8 cellular contexts compared by ENCODE assay signal in the genomic region with DNA sequence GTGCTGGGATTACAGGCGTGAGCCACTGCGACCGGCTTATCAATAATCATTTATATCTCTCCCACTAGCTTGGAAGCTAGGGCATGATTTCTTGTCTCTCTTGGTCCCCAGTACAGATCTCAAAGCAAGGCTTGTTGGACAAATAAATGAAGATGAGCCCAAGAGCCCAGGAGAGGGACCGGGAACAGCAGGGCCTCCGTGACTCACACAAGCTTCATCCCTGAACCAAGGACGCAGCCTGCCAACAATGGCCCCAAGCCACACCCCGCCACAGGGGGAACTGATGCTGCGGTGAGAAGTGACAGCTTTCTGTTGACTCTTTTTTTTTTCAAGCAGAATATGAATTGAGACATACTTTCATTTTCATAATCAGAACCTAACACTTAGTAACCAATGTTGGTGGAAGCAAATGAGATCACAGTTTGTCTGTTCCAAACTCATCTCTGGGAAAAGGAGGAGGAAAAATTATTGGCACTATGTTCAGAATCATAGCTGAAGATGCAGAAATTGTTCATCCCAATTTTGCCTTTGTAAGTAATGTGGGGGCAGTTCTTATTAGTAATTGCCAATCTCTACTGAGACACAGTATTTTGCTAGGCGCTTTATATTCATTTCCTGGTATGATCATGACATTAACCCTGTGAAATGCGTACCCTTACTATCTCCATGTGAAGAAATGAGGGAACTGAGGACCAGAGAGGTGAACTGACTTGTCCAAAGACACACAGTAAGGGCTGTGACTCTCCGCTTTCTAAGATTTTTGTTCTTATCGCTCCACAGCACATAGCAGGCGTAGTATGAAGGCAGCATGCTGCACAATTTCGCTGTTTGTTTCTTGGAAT. TPM values are rescaled to one million over a fixed set of nuclear protein-coding genes. Genes with fewer than 3 reads are reported as not detected.
DNase-seq lines count a peak whose midpoint lies in the region; ATAC-seq and TF ChIP-seq lines count a peak whose summit lies in the region.

No MANE protein-coding gene starts in this region.

- TSS peak; percentile 74 for BruUV-seq in mammary epithelial cell (replicated peaks; lab: Mats Ljungman, UMichigan)

- CTCF ChIA-PET in WTC11 (lab: Charles Lee) (interaction anchor here (0.7 to 2.2 kb wide), 6 partner anchors 8 to 129 kb away, joined by 3 to 6 read pairs (median 6); no protein-coding TSS in a partner anchor), mammary epithelial cell (lab: Charles Lee; ENCODE audit: low non-redundant PET) (interaction anchor here (0.6 kb wide), 1 partner anchor 153 kb away, joined by 5 read pairs; no protein-coding TSS in a partner anchor), HEK293T (lab: Yijun Ruan, JAX) (interaction anchor here (0.7 to 3.3 kb wide), 2 partner anchors 61 to 63 kb away, joined by 3 to 14 read pairs; no protein-coding TSS in a partner anchor)

- H3K9me3 Mint-ChIP-seq in WTC11: no peaks in the 10 kb centered on the region

- dilution Hi-C loops in mammary epithelial cell (cut with HindIII; ENCODE audit: low sequenced_read_pairs): loop anchor here (5.0 kb wide), 1 partner anchor 40 kb away; no protein-coding TSS in a partner anchor

- POLR2A ChIA-PET in WTC11 (lab: Charles Lee): interaction anchor here (0.7 kb wide), 1 partner anchor 760 kb away, joined by 7 read pairs; no protein-coding TSS in a partner anchor
- POLR2A ChIA-PET in HEK293T (lab: Yijun Ruan, JAX): interaction anchor here (0.6 to 1.1 kb wide), 4 partner anchors 10 to 17 kb away, joined by 3 read pairs; no protein-coding TSS in a partner anchor

- intact Hi-C loops in mammary epithelial cell (cut with micrococcal nuclease): loop anchor here (1.0 kb wide), 1 partner anchor 24 kb away; no protein-coding TSS in a partner anchor

- peak overlapping the region; percentile 94 for H3K9ac ChIP-seq in mammary epithelial cell (ENCODE audit: insufficient read depth, low read length)

- H3K27ac Mint-ChIP-seq in WTC11: no peak overlapping the region

- ATAC-seq in GM21528 (IDR thresholded peaks at IDR 0.05; ENCODE audit: low FRiP score, unreplicated experiment) (peak; percentile 80), WTC11 (peak; percentile 69)

- no peaks in the 10 kb centered on the region for H3K79me2 ChIP-seq in mammary epithelial cell (ENCODE audit: insufficient read depth, low read length)

- H4K20me1 ChIP-seq in mammary epithelial cell (ENCODE audit: insufficient read depth, low read length): no peaks in the 10 kb centered on the region

- 38% methylated on average over 14 of the region's 14 CpGs for WGBS in mammary epithelial cell (ENCODE audit: low coverage, missing lambda C conversion rate)

- peak; percentile 95 for DNase-seq in ELR (ENCODE audit: low read depth)
- DNase-seq in Jurkat, Clone E6-1 (ENCODE audit: low read depth, low spot score): peak; percentile 81
- DNase-seq in WTC11 (ENCODE audit: low spot score): no peak
- DNase-seq in mammary epithelial cell: peak; percentile 93
- peak; percentile 91 to 93 for DNase-seq in lung microvascular endothelial cell (ENCODE audit: low read depth in 2 of 2)
- peak; percentile 58 to 66 for DNase-seq in stimulated activated CD8-positive, alpha-beta memory T cell treated with anti-CD3 and anti-CD28 coated beads, Interleukin-2, amount 100 ng/mL, for 1 hour (ENCODE audit: low read depth in 2 of 2)
- DNase-seq in HEK293T (ENCODE audit: extremely low spot score): no peak

- H3K4me3 Mint-ChIP-seq in WTC11: no peak overlapping the region

- in situ Hi-C loops in mammary epithelial cell (cut with MboI; ENCODE audit: low sequenced_read_pairs in 2 of 2): loop anchor here in 1 of 2 donors (5.0 to 10.0 kb wide), 2 partner anchors 55 to 87 kb away; a partner anchor contains a TSS

- peak overlapping the region; percentile 67 for H3K4me2 ChIP-seq in mammary epithelial cell (ENCODE audit: insufficient read depth, low read depth, low read length)

- peak overlapping the region; percentile 3 for H3K4me3 ChIP-seq in Jurkat, Clone E6-1 (ENCODE audit: low read length)
- H3K4me3 ChIP-seq in mammary epithelial cell (replicated peaks in 1 of 3; ENCODE audit: insufficient read depth in 1 of 3, low read depth in 2 of 3, low read length in 3 of 3): no peak overlapping the region

- peaks cover 41% of the 10 kb centered on the region for H3K4me1 ChIP-seq in mammary epithelial cell (ENCODE audit: insufficient read depth, low read length)

- H3K9me3 ChIP-seq in mammary epithelial cell (replicated peaks; ENCODE audit: insufficient read depth, low read length): no peaks in the 10 kb centered on the region

- H3K36me3 Mint-ChIP-seq in WTC11: no peaks in the 10 kb centered on the region

- TF ChIP-seq CTCF in WTC11 (IDR thresholded peaks at IDR 0.05): no peak
- TF ChIP-seq CTCF in mammary epithelial cell (conservative IDR thresholded peaks at IDR 0.05 in 1 of 2, IDR thresholded peaks at IDR 0.05 in 1 of 2; ENCODE audit: extremely low read depth in 1 of 2, insufficient read depth in 1 of 2, low read depth in 1 of 2, low read length in 2 of 2): no peak

- peak overlapping the region; percentile 97 for H3K27ac ChIP-seq in mammary epithelial cell (ENCODE audit: insufficient read depth, low read depth, low read length)

- H2AFZ ChIP-seq in mammary epithelial cell (ENCODE audit: low read depth, low read length): peak overlapping the region; percentile 9

- peaks cover 9% of the 10 kb centered on the region for H3K4me1 Mint-ChIP-seq in WTC11

- H3K27me3 ChIP-seq in mammary epithelial cell (ENCODE audit: insufficient read depth, low read length): no peaks in the 10 kb centered on the region

- H3K36me3 ChIP-seq in mammary epithelial cell (ENCODE audit: insufficient read depth, low read length): no peaks in the 10 kb centered on the region

- H3K27me3 Mint-ChIP-seq in WTC11 (ENCODE audit: low read depth): peaks cover 25% of the 10 kb centered on the region

TF ChIP-seq in WTC11, 78 proteins besides CTCF, POLR2A, EP300 and RAD21:
- TF ChIP-seq, protein P1, sequence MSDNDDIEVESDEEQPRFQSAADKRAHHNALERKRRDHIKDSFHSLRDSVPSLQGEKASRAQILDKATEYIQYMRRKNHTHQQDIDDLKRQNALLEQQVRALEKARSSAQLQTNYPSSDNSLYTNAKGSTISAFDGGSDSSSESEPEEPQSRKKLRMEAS (CRISPR knock-in tag; IDR thresholded peaks at IDR 0.05): no peak
- TF ChIP-seq GABPB1 (CRISPR knock-in tag; IDR thresholded peaks at IDR 0.05) (peak; percentile 46; the same call in 1 of the 2 replicates), TEAD4 (CRISPR knock-in tag; IDR thresholded peaks at IDR 0.05) (no peak), ZNF263 (CRISPR knock-in tag; IDR thresholded peaks at IDR 0.05; ENCODE audit: low read depth) (no peak)
- TF ChIP-seq, protein P2, sequence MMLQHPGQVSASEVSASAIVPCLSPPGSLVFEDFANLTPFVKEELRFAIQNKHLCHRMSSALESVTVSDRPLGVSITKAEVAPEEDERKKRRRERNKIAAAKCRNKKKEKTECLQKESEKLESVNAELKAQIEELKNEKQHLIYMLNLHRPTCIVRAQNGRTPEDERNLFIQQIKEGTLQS (CRISPR knock-in tag; conservative IDR thresholded peaks at IDR 0.05): no peak

TF ChIP-seq in HEK293T, 16 proteins besides CTCF, POLR2A, EP300 and RAD21:
- no peak for TF ChIP-seq L3MBTL2 (conservative IDR thresholded peaks at IDR 0.05)
- TF ChIP-seq SP1 (IDR thresholded peaks at IDR 0.05): no peak
- TF ChIP-seq ELF4 (IDR thresholded peaks at IDR 0.05): no peak
- TF ChIP-seq HDGF (IDR thresholded peaks at IDR 0.05; ENCODE audit: borderline replicate concordance): no peak
- no peak for TF ChIP-seq CTBP1 (IDR thresholded peaks at IDR 0.05; ENCODE audit: borderline replicate concordance)
- TF ChIP-seq TARDBP (IDR thresholded peaks at IDR 0.05): no peak

RNA-seq across cellular contexts. Expression of a gene that starts 6.6 kb away (rescaled TPM):
- polyA plus RNA-seq in Jurkat, Clone E6-1 (2012; ENCODE audit: insufficient read depth, insufficient read length): 6.9 TPM
- total RNA-seq in WTC11 (2021): 9.5 to 12.4 TPM (median 11.0 TPM) in 3 replicates
- 10 to 100 TPM; 20.7 to 28.8 TPM for total RNA-seq in mammary epithelial cell
- 19.1 TPM for polyA plus RNA-seq in mammary epithelial cell
- polyA minus RNA-seq in mammary epithelial cell: 22.7 TPM
- 81.3 and 357 TPM in 2 replicates for total RNA-seq in lung microvascular endothelial cell

RNA-seq across cellular contexts. Expression of a gene that starts 56.4 kb away (rescaled TPM):
- 55.2 TPM for polyA plus RNA-seq in Jurkat, Clone E6-1 (2012; ENCODE audit: insufficient read depth, insufficient read length)
- total RNA-seq in WTC11 (2021) (89.8 to 101 TPM (median 97.1 TPM) in 3 replicates), mammary epithelial cell (10 to 100 TPM; 58.8 to 98.6 TPM), lung microvascular endothelial cell (51.0 and 81.3 TPM in 2 replicates)
- 111 TPM for polyA plus RNA-seq in mammary epithelial cell
- 158 TPM for polyA minus RNA-seq in mammary epithelial cell

Comparison
In these comparisons a context has a peak if more than half of its experiments do, and no peak if none do; other contexts are left out.
1. DNase-seq: peak in ELR (single experiment), Jurkat, Clone E6-1 (single experiment), mammary epithelial cell (single experiment), lung microvascular endothelial cell (2 of 2) and stimulated activated CD8-positive, alpha-beta memory T cell treated with anti-CD3 and anti-CD28 coated beads, Interleukin-2, amount 100 ng/mL, for 1 hour (2 of 2); none in WTC11 (single experiment) and HEK293T (single experiment).